Comparison of ENCODE assay signal across 13 cellular contexts in genomic region chr5:108801776-108802175, GRCh38. TPM values are rescaled to one million over a fixed set of nuclear protein-coding genes. Genes with fewer than 3 reads are reported as not detected.
A peak's percentile ranks its signal among the peaks of the same experiment; 100 is the strongest.
DNase-seq lines count a peak whose midpoint lies in the region; ATAC-seq, FAIRE-seq and TF ChIP-seq lines count a peak whose summit lies in the region.
"Had no signal": no experiment of that assay in that cellular context is flagged by ENCODE, and none has a peak within 500 bp of the region (broad histone marks: within the 10 kb centered on the region; RNA-seq: fewer than 3 reads in every experiment).

No MANE protein-coding gene starts in this region.

- ATAC-seq in GM18907 (IDR thresholded peaks at IDR 0.05; ENCODE audit: unreplicated experiment): no peak
- no peak for ATAC-seq in HG02884 (IDR thresholded peaks at IDR 0.05; ENCODE audit: unreplicated experiment)
- ATAC-seq in HG03196 (IDR thresholded peaks at IDR 0.05; ENCODE audit: unreplicated experiment): no peak

- intact Hi-C loops in kidney (cut with DNase I): no loop called here

- H3K4me3 ChIP-seq in AG09309 (ENCODE audit: control insufficient read depth, low read depth, low read length) (no peak overlapping the region), WI38 (ENCODE audit: low read depth, low read length) (peak overlapping the region; percentile 25), kidney (ENCODE audit: low read length in 2 of 2) (no peak overlapping the region)

- peak; percentile 75 for DNase-seq in AG09309 (ENCODE audit: low read depth)
- peak; percentile 58 for DNase-seq in HPDE6-E6E7 (ENCODE audit: extremely low spot score)
- DNase-seq in kidney: no peak
- DNase-seq in NCI-H2029 treated with DMSO at 0.1 percent for 48 hours (lab: John Stamatoyannopoulos, UW): no peak
- DNase-seq: activated CD4-positive, alpha-beta T cell treated with anti-CD3 and anti-CD28 coated beads, Interleukin-2, amount 10 ng/mL, durations not matched to agents 24 days and 14 days; GF-D8; NCI-H446; stimulated activated CD4-positive, alpha-beta T cell treated with anti-CD3 and anti-CD28 coated beads, Interleukin-2, amount 100 ng/mL, for 48 hours had no signal

- no peak for TF ChIP-seq CTCF in AG09309 (IDR thresholded peaks at IDR 0.05; ENCODE audit: control insufficient read depth, insufficient read depth, low read depth, low read length, missing control alignments)
- no peak for TF ChIP-seq CTCF in WI38 (IDR thresholded peaks at IDR 0.05; ENCODE audit: low read depth, low read length)
- no peak for TF ChIP-seq CTCF in kidney (IDR thresholded peaks at IDR 0.05; ENCODE audit: borderline replicate concordance, extremely low read depth, insufficient read depth)

- H3K9me3 ChIP-seq in kidney (ENCODE audit: control insufficient read depth in 1 of 2, low read length in 2 of 2): peaks cover 0 to 10% of the 10 kb centered on the region in 2 donors

- no peaks in the 10 kb centered on the region for H3K36me3 ChIP-seq in kidney (ENCODE audit: control insufficient read depth in 1 of 2, insufficient read depth in 2 of 2, low read length in 2 of 2)

- peak; percentile 8 for FAIRE-seq in kidney (lab: Jason Lieb, UNC)
- FAIRE-seq: colon had no signal

- H3K4me1 ChIP-seq in kidney (ENCODE audit: control insufficient read depth in 1 of 2, insufficient read depth in 1 of 2, low read depth in 1 of 2, low read length in 2 of 2): no peaks in the 10 kb centered on the region

- H3K27ac ChIP-seq in kidney (ENCODE audit: low read depth in 2 of 2, low read length in 2 of 2): no peak overlapping the region

- no peak overlapping the region for H3K9ac ChIP-seq in kidney (ENCODE audit: low read length in 2 of 2)

RNA-seq across cellular contexts. Expression of gene FER, which starts 54.1 kb away (rescaled TPM):
- total RNA-seq in kidney: 38.2 TPM
- polyA plus RNA-seq in kidney (ENCODE audit: insufficient read depth, low read depth, low replicate concordance): 2.1 TPM

Comparison
In these comparisons a context has a peak if more than half of its experiments do, and no peak if none do; other contexts are left out.
1. DNase-seq: peak in AG09309 (single experiment) and HPDE6-E6E7 (single experiment); none in kidney (single experiment) and NCI-H2029 treated with DMSO at 0.1 percent for 48 hours (single experiment).